In genomic region chr18:13531681-13532325, GRCh38 we compare ENCODE assay signal across 35 cellular contexts.
"Had no signal": no experiment of that assay in that cellular context is flagged by ENCODE, and none has a peak within 500 bp of the region (broad histone marks: within the 10 kb centered on the region; RNA-seq: fewer than 3 reads in every experiment).

No MANE protein-coding gene starts in this region.

- DNase-seq: activated CD4-positive, alpha-beta T cell treated with anti-CD3 and anti-CD28 coated beads for 36 hours; activated CD4-positive, alpha-beta T cell treated with anti-CD3 and anti-CD28 coated beads, Interleukin-2, amount 10 ng/mL, durations not matched to agents 7 days and 5 days; activated CD4-positive, alpha-beta T cell treated with anti-CD3 and anti-CD28 coated beads, Interleukin-2, amount 50 U/mL, for 48 hours; activated CD8-positive, alpha-beta memory T cell treated with anti-CD3 and anti-CD28 coated beads, Interleukin-2, amount 50 U/mL, for 4 hours; activated CD8-positive, alpha-beta T cell treated with anti-CD3 and anti-CD28 coated beads, Interleukin-2, amount 10 ng/mL, durations not matched to agents 7 days and 5 days; activated gamma-delta T cell; activated naive CD4-positive, alpha-beta T cell treated with Interleukin-2 at 50 U/mL for 16 hours; activated T-cell treated with anti-CD3 and anti-CD28 coated beads, Interleukin-2, amount 50 U/mL, for 1 hour; central memory CD4-positive, alpha-beta T cell; Karpas-422; KBM-7; NCI-H1105; NCI-H1417 treated with DMSO at 0.1 percent for 48 hours; NCI-H1694; NCI-H1930; NCI-H2081 treated with DMSO at 0.1 percent for 48 hours; NCI-H345; NCI-H510A; NCI-H526; NCI-H748 treated with DMSO at 0.1 percent for 48 hours; NK-92 treated with Interleukin-12 subunit alpha and Interleukin-12 subunit beta, amount 100 ng/mL, for 24 hours; PC-3; Peyer's patch; RPMI8226; SHP77 treated with DMSO at 0.1 percent for 48 hours; SK-N-SH had no signal

- H3K27me3 ChIP-seq: adrenal gland, Peyer's patch had no signal

- H3K4me3 ChIP-seq: adrenal gland, Peyer's patch, SJSA1 had no signal

- H3K9me3 Mint-ChIP-seq: activated CD4-positive, alpha-beta T cell treated with anti-CD3 and anti-CD28 coated beads, Interleukin-2, amount 10 ng/mL, durations not matched to agents 7 days and 5 days; activated naive CD4-positive, alpha-beta T cell treated with anti-CD3 and anti-CD28 coated beads, Interleukin-2, amount 50 U/mL, for 24 hours; activated T-helper 2 cell treated with anti-CD3 and anti-CD28 coated beads, Interferon-gamma antibody, Interleukin-2, Interleukin-4, amounts not matched to agents 10 μg/mL and 5 μg/mL and 100 μg/mL, durations not matched to agents 14 hours and 24 hours and 36 hours; brain; T-helper 1 cell treated with Interleukin-12 subunit alpha and Interleukin-12 subunit beta and Interleukin-4 antibody, amounts not matched to agents 30 μg/mL and 1 μg/mL, for 36 hours; T-helper 2 cell treated with Interferon-gamma antibody and Interleukin-4, amounts not matched to agents 5 μg/mL and 100 μg/mL, for 36 hours; WTC11 had no signal

- H3K9me3 ChIP-seq: adrenal gland, Peyer's patch, SJSA1, SK-N-SH had no signal

- ATAC-seq: activated CD4-positive, CD25-positive, alpha-beta regulatory T cell treated with anti-CD3 and anti-CD28 coated beads, Interleukin-2, amount 50 U/mL, for 24 hours had no signal

- H3K27me3 Mint-ChIP-seq: activated CD4-positive, alpha-beta T cell treated with anti-CD3 and anti-CD28 coated beads for 36 hours; activated CD4-positive, alpha-beta T cell treated with anti-CD3 and anti-CD28 coated beads, Interleukin-2, amount 10 ng/mL, durations not matched to agents 7 days and 5 days; activated naive CD4-positive, alpha-beta T cell treated with anti-CD3 and anti-CD28 coated beads, Interleukin-2, amount 50 U/mL, for 24 hours had no signal

- H3K9ac ChIP-seq: SK-N-SH had no signal

- H3K4me3 Mint-ChIP-seq: activated CD4-positive, alpha-beta T cell treated with anti-CD3 and anti-CD28 coated beads for 36 hours; activated CD4-positive, alpha-beta T cell treated with anti-CD3 and anti-CD28 coated beads, Interleukin-2, amount 10 ng/mL, durations not matched to agents 7 days and 5 days; activated CD8-positive, alpha-beta T cell treated with anti-CD3 and anti-CD28 coated beads, Interleukin-2, amount 10 ng/mL, durations not matched to agents 7 days and 5 days; activated naive CD4-positive, alpha-beta T cell treated with anti-CD3 and anti-CD28 coated beads, Interleukin-2, amount 50 U/mL, for 24 hours; brain; T-helper 1 cell treated with Interleukin-12 subunit alpha and Interleukin-12 subunit beta and Interleukin-4 antibody, amounts not matched to agents 30 μg/mL and 1 μg/mL, for 36 hours; T-helper 2 cell treated with Interferon-gamma antibody and Interleukin-4, amounts not matched to agents 5 μg/mL and 100 μg/mL, for 36 hours; WTC11 had no signal

- H3K4me1 ChIP-seq: Peyer's patch, SJSA1 had no signal

- H3K27ac Mint-ChIP-seq: activated CD4-positive, alpha-beta T cell treated with anti-CD3 and anti-CD28 coated beads for 36 hours; activated CD4-positive, alpha-beta T cell treated with anti-CD3 and anti-CD28 coated beads, Interleukin-2, amount 10 ng/mL, durations not matched to agents 7 days and 5 days; activated CD8-positive, alpha-beta T cell treated with anti-CD3 and anti-CD28 coated beads, Interleukin-2, amount 10 ng/mL, durations not matched to agents 7 days and 5 days; activated naive CD4-positive, alpha-beta T cell treated with anti-CD3 and anti-CD28 coated beads, Interleukin-2, amount 50 U/mL, for 24 hours; activated T-helper 2 cell treated with anti-CD3 and anti-CD28 coated beads, Interferon-gamma antibody, Interleukin-2, Interleukin-4, amounts not matched to agents 10 μg/mL and 5 μg/mL and 100 μg/mL, durations not matched to agents 14 hours and 24 hours and 36 hours; T-helper 1 cell treated with Interleukin-12 subunit alpha and Interleukin-12 subunit beta and Interleukin-4 antibody, amounts not matched to agents 30 μg/mL and 1 μg/mL, for 36 hours; T-helper 2 cell treated with Interferon-gamma antibody and Interleukin-4, amounts not matched to agents 5 μg/mL and 100 μg/mL, for 36 hours; WTC11 had no signal

- H3K4me2 ChIP-seq: SK-N-SH had no signal

- H3K27ac ChIP-seq: Peyer's patch, SJSA1 had no signal

- H3K36me3 ChIP-seq: adrenal gland, Peyer's patch, SJSA1 had no signal

- H3K36me3 Mint-ChIP-seq: activated naive CD4-positive, alpha-beta T cell treated with anti-CD3 and anti-CD28 coated beads, Interleukin-2, amount 50 U/mL, for 24 hours; brain; WTC11 had no signal

- H3K9me2 ChIP-seq: SK-N-SH had no signal
